In the genomic region with DNA sequence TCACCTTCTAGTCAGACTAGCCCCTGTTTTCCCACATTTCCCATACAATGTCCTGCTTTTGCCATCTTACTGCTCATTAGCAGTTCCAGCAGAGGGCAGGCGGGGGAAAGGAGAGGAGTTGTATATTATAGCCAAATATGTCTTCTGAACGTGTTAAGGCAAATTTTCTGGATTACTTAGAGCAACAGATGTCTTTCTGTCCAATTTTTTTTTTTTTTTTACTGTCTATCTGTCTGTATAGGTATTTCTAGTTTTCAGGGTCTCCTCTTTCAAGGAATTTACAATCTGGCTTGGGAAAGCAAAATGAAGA, we compare ENCODE assay signal across 9 cellular contexts. TPM values are rescaled to one million over a fixed set of nuclear protein-coding genes. Genes with fewer than 3 reads are reported as not detected.
DNase-seq lines count a peak whose midpoint lies in the region; ATAC-seq, FAIRE-seq and TF ChIP-seq lines count a peak whose summit lies in the region.
"Had no signal": no experiment of that assay in that cellular context is flagged by ENCODE, and none has a peak within 500 bp of the region (broad histone marks: within the 10 kb centered on the region; RNA-seq: fewer than 3 reads in every experiment).

No MANE protein-coding gene starts in this region.

- H3K4me1 ChIP-seq in testis: no peaks in the 10 kb centered on the region

- H3K27ac Mint-ChIP-seq in nephron progenitor cell: peak overlapping the region; percentile 66
- H3K27ac Mint-ChIP-seq in T-helper 2 cell treated with Interferon-gamma antibody and Interleukin-4, amounts not matched to agents 5 μg/mL and 100 μg/mL, for 36 hours: no peak overlapping the region

- intact Hi-C loops in testis (cut with DNase I; ENCODE audit: low total_unique reads): no loop called here

- no peak for ATAC-seq in GM21367 (IDR thresholded peaks at IDR 0.05; ENCODE audit: unreplicated experiment)

- H3K9me3 Mint-ChIP-seq in nephron progenitor cell: peaks cover under 1% of the 10 kb centered on the region
- no peaks in the 10 kb centered on the region for H3K9me3 Mint-ChIP-seq in T-helper 2 cell treated with Interferon-gamma antibody and Interleukin-4, amounts not matched to agents 5 μg/mL and 100 μg/mL, for 36 hours
- H3K9me3 Mint-ChIP-seq: central memory CD8-positive, alpha-beta T cell had no signal

- no peaks in the 10 kb centered on the region for H3K36me3 Mint-ChIP-seq in nephron progenitor cell (ENCODE audit: low read depth)
- no peaks in the 10 kb centered on the region for H3K36me3 Mint-ChIP-seq in T-helper 2 cell treated with Interferon-gamma antibody and Interleukin-4, amounts not matched to agents 5 μg/mL and 100 μg/mL, for 36 hours (ENCODE audit: low read depth)

- H3K36me3 ChIP-seq in testis (ENCODE audit: low read depth, missing control alignments): no peaks in the 10 kb centered on the region

- peaks cover under 1% of the 10 kb centered on the region for H3K27me3 Mint-ChIP-seq in nephron progenitor cell (ENCODE audit: low read depth, poor library complexity)
- peaks cover 8% of the 10 kb centered on the region for H3K27me3 Mint-ChIP-seq in T-helper 2 cell treated with Interferon-gamma antibody and Interleukin-4, amounts not matched to agents 5 μg/mL and 100 μg/mL, for 36 hours (ENCODE audit: low read depth)

- no peaks in the 10 kb centered on the region for H3K27me3 ChIP-seq in testis

- no peak for FAIRE-seq in D721Med (lab: Jason Lieb, UNC)

- H3K4me1 Mint-ChIP-seq in nephron progenitor cell: peaks cover 23% of the 10 kb centered on the region
- H3K4me1 Mint-ChIP-seq in T-helper 2 cell treated with Interferon-gamma antibody and Interleukin-4, amounts not matched to agents 5 μg/mL and 100 μg/mL, for 36 hours (ENCODE audit: low read depth): no peaks in the 10 kb centered on the region
- H3K4me1 Mint-ChIP-seq: central memory CD8-positive, alpha-beta T cell had no signal

- H3K4me3 ChIP-seq in testis: no peak overlapping the region

- no peak overlapping the region for H3K27ac ChIP-seq in testis

- TF ChIP-seq POLR2A in testis (IDR thresholded peaks at IDR 0.05): no peak

- H3K4me3 Mint-ChIP-seq in nephron progenitor cell: no peak overlapping the region
- no peak overlapping the region for H3K4me3 Mint-ChIP-seq in T-helper 2 cell treated with Interferon-gamma antibody and Interleukin-4, amounts not matched to agents 5 μg/mL and 100 μg/mL, for 36 hours
- H3K4me3 Mint-ChIP-seq: central memory CD8-positive, alpha-beta T cell had no signal

- WGBS in testis, 2 donors: 61 to 69% methylated on average over 2 of the region's 2 CpGs

- no peak for DNase-seq in D721Med (ENCODE audit: insufficient read length, low spot score)
- DNase-seq in M059J (ENCODE audit: low read depth): peak; percentile 68
- peak; percentile 5 for DNase-seq in dermis blood vessel endothelial cell
- no peak for DNase-seq in nephron progenitor cell
- no peak for DNase-seq in activated gamma-delta T cell (lab: John Stamatoyannopoulos, UW)
- no peak for DNase-seq in T-helper 2 cell treated with Interferon-gamma antibody and Interleukin-4, amounts not matched to agents 5 μg/mL and 100 μg/mL, for 36 hours (ENCODE audit: low spot score)
- no peak for DNase-seq in testis

- no peaks in the 10 kb centered on the region for H3K9me3 ChIP-seq in testis

- TF ChIP-seq CTCF in D721Med (IDR thresholded peaks at IDR 0.05; ENCODE audit: insufficient read depth, missing control alignments) (peak; percentile 16), nephron progenitor cell (IDR thresholded peaks at IDR 0.05) (no peak), testis (IDR thresholded peaks at IDR 0.05) (no peak)

RNA-seq across cellular contexts. Expression of a gene that starts 30.0 kb away (rescaled TPM):
- 71.0 and 82.7 TPM in 2 replicates for total RNA-seq in M059J (2014; rRNA removed; shearing (Covaris generic))
- total RNA-seq in dermis blood vessel endothelial cell (46.6 and 62.0 TPM in 2 replicates), testis (10 to 100 TPM; 54.3 to 71.3 TPM)
- polyA plus RNA-seq in testis (ENCODE audit: insufficient read depth, low read depth, low replicate concordance): 45.3 TPM

Comparison
In these comparisons a context has a peak if more than half of its experiments do, and no peak if none do; other contexts are left out.
1. DNase-seq: peak in M059J (single experiment) and dermis blood vessel endothelial cell (single experiment); none in D721Med (single experiment), nephron progenitor cell (single experiment), activated gamma-delta T cell (single experiment), T-helper 2 cell treated with Interferon-gamma antibody and Interleukin-4, amounts not matched to agents 5 μg/mL and 100 μg/mL, for 36 hours (single experiment) and testis (single experiment).